Comparison of ENCODE assay signal across 8 cellular contexts in genomic region chr9:97990259-97990658, GRCh38. TPM values are rescaled to one million over a fixed set of nuclear protein-coding genes. Genes with fewer than 3 reads are reported as not detected.
DNase-seq lines count a peak whose midpoint lies in the region; ATAC-seq and TF ChIP-seq lines count a peak whose summit lies in the region.

No MANE protein-coding gene starts in this region.

- no peaks in the 10 kb centered on the region for H3K27me3 ChIP-seq in tibial nerve

- peak overlapping the region; percentile 61 for H3K27ac Mint-ChIP-seq in activated T-helper 1 cell treated with anti-CD3 and anti-CD28 coated beads, Interleukin-12 subunit alpha, Interleukin-12 subunit beta, Interleukin-2, Interleukin-4 antibody, amounts not matched to agents 30 ng/mL and 10 ng/mL and 1 ng/mL, durations not matched to agents 14 hours and 24 hours and 36 hours

- peaks cover 86% of the 10 kb centered on the region for H3K4me1 Mint-ChIP-seq in activated T-helper 1 cell treated with anti-CD3 and anti-CD28 coated beads, Interleukin-12 subunit alpha, Interleukin-12 subunit beta, Interleukin-2, Interleukin-4 antibody, amounts not matched to agents 30 ng/mL and 10 ng/mL and 1 ng/mL, durations not matched to agents 14 hours and 24 hours and 36 hours (ENCODE audit: low read depth)

- DNase-seq in AG20443 (ENCODE audit: low spot score) (peak; percentile 64), islet precursor cell (peak; percentile 85), COLO668 (lab: John Stamatoyannopoulos, UW; ENCODE audit: unreplicated experiment) (no peak), midbrain (lab: John Stamatoyannopoulos, UW) (no peak), tibial nerve (ENCODE audit: low spot score in 2 of 2) (no peak)
- DNase-seq in activated T-helper 1 cell treated with anti-CD3 and anti-CD28 coated beads, Interleukin-12 subunit alpha, Interleukin-12 subunit beta, Interleukin-2, Interleukin-4 antibody, amounts not matched to agents 30 ng/mL and 10 ng/mL and 1 ng/mL, durations not matched to agents 14 hours and 24 hours and 36 hours (ENCODE audit: low spot score) = no peak

- no peaks in the 10 kb centered on the region for H3K9me3 Mint-ChIP-seq in activated T-helper 1 cell treated with anti-CD3 and anti-CD28 coated beads, Interleukin-12 subunit alpha, Interleukin-12 subunit beta, Interleukin-2, Interleukin-4 antibody, amounts not matched to agents 30 ng/mL and 10 ng/mL and 1 ng/mL, durations not matched to agents 14 hours and 24 hours and 36 hours

- peaks cover 11% of the 10 kb centered on the region for H3K4me1 ChIP-seq in HEK293 (ENCODE audit: control insufficient read depth, insufficient read depth, low read length)
- peaks cover 0 to 88% (median 40%) of the 10 kb centered on the region in 4 donors for H3K4me1 ChIP-seq in tibial nerve

- TF ChIP-seq CTCF in HEK293 (tag by site-specific recombination; IDR thresholded peaks at IDR 0.05) = no peak
- no peak for TF ChIP-seq CTCF in tibial nerve (IDR thresholded peaks at IDR 0.05)

- no peaks in the 10 kb centered on the region for H3K27me3 Mint-ChIP-seq in activated T-helper 1 cell treated with anti-CD3 and anti-CD28 coated beads, Interleukin-12 subunit alpha, Interleukin-12 subunit beta, Interleukin-2, Interleukin-4 antibody, amounts not matched to agents 30 ng/mL and 10 ng/mL and 1 ng/mL, durations not matched to agents 14 hours and 24 hours and 36 hours (ENCODE audit: insufficient read depth)

- CTCF ChIA-PET in HEK293 (lab: Yijun Ruan, JAX) = interaction anchor here (0.6 kb wide), 1 partner anchor 68 kb away, joined by 4 read pairs; the partner anchor contains the start of gene TRMO

- TF ChIP-seq POLR2A in tibial nerve (IDR thresholded peaks at IDR 0.05) = no peak

- no peaks in the 10 kb centered on the region for H3K9me3 ChIP-seq in HEK293 (ENCODE audit: control insufficient read depth, insufficient read depth, low read depth, low read length)
- H3K9me3 ChIP-seq in tibial nerve = no peaks in the 10 kb centered on the region

- POLR2A ChIA-PET in HEK293 (lab: Yijun Ruan, JAX) = interaction anchor here (2.1 kb wide), 1 partner anchor 66 kb away, joined by 6 read pairs; the partner anchor contains the start of gene NANS

- WGBS in tibial nerve, 2 donors = 46 to 51% methylated on average over 2 of the region's 2 CpGs

- H3K4me3 Mint-ChIP-seq in activated T-helper 1 cell treated with anti-CD3 and anti-CD28 coated beads, Interleukin-12 subunit alpha, Interleukin-12 subunit beta, Interleukin-2, Interleukin-4 antibody, amounts not matched to agents 30 ng/mL and 10 ng/mL and 1 ng/mL, durations not matched to agents 14 hours and 24 hours and 36 hours = no peak overlapping the region

- no peak overlapping the region for H3K4me3 ChIP-seq in HEK293 (ENCODE audit: low read depth, low read length)
- H3K4me3 ChIP-seq in tibial nerve = no peak overlapping the region

- TF ChIP-seq EP300 in tibial nerve (IDR thresholded peaks at IDR 0.05) = no peak

- peaks cover 0 to 12% of the 10 kb centered on the region in 2 experiments; a peak in 1 of 3 replicates for H3K36me3 ChIP-seq in HEK293 (ENCODE audit: control insufficient read depth in 2 of 2, insufficient read depth in 1 of 2, low read length in 2 of 2)
- H3K36me3 ChIP-seq in tibial nerve = peaks cover 0 to 6% (median 0%) of the 10 kb centered on the region in 3 donors

- H3K36me3 Mint-ChIP-seq in activated T-helper 1 cell treated with anti-CD3 and anti-CD28 coated beads, Interleukin-12 subunit alpha, Interleukin-12 subunit beta, Interleukin-2, Interleukin-4 antibody, amounts not matched to agents 30 ng/mL and 10 ng/mL and 1 ng/mL, durations not matched to agents 14 hours and 24 hours and 36 hours (ENCODE audit: low read depth) = peaks cover 23% of the 10 kb centered on the region

- H3K27ac ChIP-seq in HEK293 (ENCODE audit: extremely low read depth, low read depth, low read length) (no peak overlapping the region), tibial nerve (no peak overlapping the region)

- intact Hi-C loops in activated T-helper 1 cell treated with anti-CD3 and anti-CD28 coated beads, Interleukin-12 subunit alpha, Interleukin-12 subunit beta, Interleukin-2, Interleukin-4 antibody, amounts not matched to agents 30 ng/mL and 10 ng/mL and 1 ng/mL, durations not matched to agents 14 hours and 24 hours and 36 hours (cut with micrococcal nuclease) = loop anchor here (2.0 kb wide), 1 partner anchor 15 kb away; no protein-coding TSS in a partner anchor

- no peak for ATAC-seq in HG03457 (IDR thresholded peaks at IDR 0.05; ENCODE audit: unreplicated experiment)

TF ChIP-seq in HEK293, 187 proteins besides CTCF, POLR2A, EP300 and RAD21:
- TF ChIP-seq ZBTB10 (tag by site-specific recombination; IDR thresholded peaks at IDR 0.05) = no peak
- TF ChIP-seq ZNF621 (tag by site-specific recombination; IDR thresholded peaks at IDR 0.05) = no peak
- TF ChIP-seq, protein P1, sequence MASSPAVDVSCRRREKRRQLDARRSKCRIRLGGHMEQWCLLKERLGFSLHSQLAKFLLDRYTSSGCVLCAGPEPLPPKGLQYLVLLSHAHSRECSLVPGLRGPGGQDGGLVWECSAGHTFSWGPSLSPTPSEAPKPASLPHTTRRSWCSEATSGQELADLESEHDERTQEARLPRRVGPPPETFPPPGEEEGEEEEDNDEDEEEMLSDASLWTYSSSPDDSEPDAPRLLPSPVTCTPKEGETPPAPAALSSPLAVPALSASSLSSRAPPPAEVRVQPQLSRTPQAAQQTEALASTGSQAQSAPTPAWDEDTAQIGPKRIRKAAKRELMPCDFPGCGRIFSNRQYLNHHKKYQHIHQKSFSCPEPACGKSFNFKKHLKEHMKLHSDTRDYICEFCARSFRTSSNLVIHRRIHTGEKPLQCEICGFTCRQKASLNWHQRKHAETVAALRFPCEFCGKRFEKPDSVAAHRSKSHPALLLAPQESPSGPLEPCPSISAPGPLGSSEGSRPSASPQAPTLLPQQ (tag by site-specific recombination; IDR thresholded peaks at IDR 0.05) = peak; percentile 92
- no peak for TF ChIP-seq HIC1 (tag by site-specific recombination; IDR thresholded peaks at IDR 0.05)
- peak; percentile 68 for TF ChIP-seq GLIS1 (tag by site-specific recombination; IDR thresholded peaks at IDR 0.05)
- TF ChIP-seq ZFP69B (tag by site-specific recombination; IDR thresholded peaks at IDR 0.05) = peak; percentile 79; the same call in 1 of the 2 replicates

RNA-seq across cellular contexts. Expression of gene ANP32B, which starts 7.1 kb away (rescaled TPM):
- total RNA-seq in activated T-helper 1 cell treated with anti-CD3 and anti-CD28 coated beads, Interleukin-12 subunit alpha, Interleukin-12 subunit beta, Interleukin-2, Interleukin-4 antibody, amounts not matched to agents 30 ng/mL and 10 ng/mL and 1 ng/mL, durations not matched to agents 14 hours and 24 hours and 36 hours = 305 and 313 TPM in 2 replicates
- 10 to 100 TPM; 39.0 to 59.4 (median 51.8) TPM for total RNA-seq in tibial nerve

RNA-seq across cellular contexts. Expression of gene HEMGN, which starts 52.3 kb away (rescaled TPM):
- total RNA-seq in activated T-helper 1 cell treated with anti-CD3 and anti-CD28 coated beads, Interleukin-12 subunit alpha, Interleukin-12 subunit beta, Interleukin-2, Interleukin-4 antibody, amounts not matched to agents 30 ng/mL and 10 ng/mL and 1 ng/mL, durations not matched to agents 14 hours and 24 hours and 36 hours = 0.24 and 0.31 TPM in 2 replicates
- not detected for total RNA-seq in tibial nerve

Comparison
In these comparisons a context has a peak if more than half of its experiments do, and no peak if none do; other contexts are left out.
1. DNase-seq: peak in AG20443 (single experiment) and islet precursor cell (single experiment); none in activated T-helper 1 cell treated with anti-CD3 and anti-CD28 coated beads, Interleukin-12 subunit alpha, Interleukin-12 subunit beta, Interleukin-2, Interleukin-4 antibody, amounts not matched to agents 30 ng/mL and 10 ng/mL and 1 ng/mL, durations not matched to agents 14 hours and 24 hours and 36 hours (single experiment), COLO668 (single experiment), midbrain (single experiment) and tibial nerve (0 of 2).